In the genomic region with DNA sequence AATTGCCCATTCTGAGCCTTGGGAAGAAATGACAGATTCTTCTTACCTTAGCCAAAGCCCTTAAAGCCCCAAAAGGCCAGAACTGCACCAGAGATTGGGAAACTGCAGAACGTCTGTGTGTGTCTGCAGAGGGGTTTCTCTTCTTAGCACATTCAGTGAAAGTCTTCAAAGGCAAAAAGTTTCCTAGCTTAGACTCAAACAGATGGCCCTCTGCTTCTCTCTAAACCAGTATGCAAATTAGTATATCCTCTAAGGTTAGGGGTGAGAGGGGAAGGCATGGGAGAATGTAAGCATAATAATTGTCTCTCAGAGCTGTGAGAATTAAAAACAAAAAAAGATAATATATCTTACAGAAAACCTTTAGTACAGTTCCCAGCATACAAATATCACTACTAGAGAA, we compare ENCODE assay signal across 1 cellular context.
TF ChIP-seq lines count a peak whose summit lies in the region.

No MANE protein-coding gene starts in this region.

TF ChIP-seq in H1, 55 proteins besides CTCF, POLR2A, EP300 and RAD21 (continued from another document):
- TF ChIP-seq EGR1 (IDR thresholded peaks at IDR 0.05; ENCODE audit: borderline replicate concordance, low read depth, low read length), result no peak
- TF ChIP-seq POLR2AphosphoS5 (IDR thresholded peaks at IDR 0.05; ENCODE audit: low read depth, low read length), result no peak
- no peak for TF ChIP-seq ZNF274 (IDR thresholded peaks at IDR 0.05; ENCODE audit: borderline replicate concordance, extremely low read depth, low read length)
- TF ChIP-seq KDM5A (IDR thresholded peaks at IDR 0.05; ENCODE audit: low read length), result no peak
- TF ChIP-seq, protein P1, sequence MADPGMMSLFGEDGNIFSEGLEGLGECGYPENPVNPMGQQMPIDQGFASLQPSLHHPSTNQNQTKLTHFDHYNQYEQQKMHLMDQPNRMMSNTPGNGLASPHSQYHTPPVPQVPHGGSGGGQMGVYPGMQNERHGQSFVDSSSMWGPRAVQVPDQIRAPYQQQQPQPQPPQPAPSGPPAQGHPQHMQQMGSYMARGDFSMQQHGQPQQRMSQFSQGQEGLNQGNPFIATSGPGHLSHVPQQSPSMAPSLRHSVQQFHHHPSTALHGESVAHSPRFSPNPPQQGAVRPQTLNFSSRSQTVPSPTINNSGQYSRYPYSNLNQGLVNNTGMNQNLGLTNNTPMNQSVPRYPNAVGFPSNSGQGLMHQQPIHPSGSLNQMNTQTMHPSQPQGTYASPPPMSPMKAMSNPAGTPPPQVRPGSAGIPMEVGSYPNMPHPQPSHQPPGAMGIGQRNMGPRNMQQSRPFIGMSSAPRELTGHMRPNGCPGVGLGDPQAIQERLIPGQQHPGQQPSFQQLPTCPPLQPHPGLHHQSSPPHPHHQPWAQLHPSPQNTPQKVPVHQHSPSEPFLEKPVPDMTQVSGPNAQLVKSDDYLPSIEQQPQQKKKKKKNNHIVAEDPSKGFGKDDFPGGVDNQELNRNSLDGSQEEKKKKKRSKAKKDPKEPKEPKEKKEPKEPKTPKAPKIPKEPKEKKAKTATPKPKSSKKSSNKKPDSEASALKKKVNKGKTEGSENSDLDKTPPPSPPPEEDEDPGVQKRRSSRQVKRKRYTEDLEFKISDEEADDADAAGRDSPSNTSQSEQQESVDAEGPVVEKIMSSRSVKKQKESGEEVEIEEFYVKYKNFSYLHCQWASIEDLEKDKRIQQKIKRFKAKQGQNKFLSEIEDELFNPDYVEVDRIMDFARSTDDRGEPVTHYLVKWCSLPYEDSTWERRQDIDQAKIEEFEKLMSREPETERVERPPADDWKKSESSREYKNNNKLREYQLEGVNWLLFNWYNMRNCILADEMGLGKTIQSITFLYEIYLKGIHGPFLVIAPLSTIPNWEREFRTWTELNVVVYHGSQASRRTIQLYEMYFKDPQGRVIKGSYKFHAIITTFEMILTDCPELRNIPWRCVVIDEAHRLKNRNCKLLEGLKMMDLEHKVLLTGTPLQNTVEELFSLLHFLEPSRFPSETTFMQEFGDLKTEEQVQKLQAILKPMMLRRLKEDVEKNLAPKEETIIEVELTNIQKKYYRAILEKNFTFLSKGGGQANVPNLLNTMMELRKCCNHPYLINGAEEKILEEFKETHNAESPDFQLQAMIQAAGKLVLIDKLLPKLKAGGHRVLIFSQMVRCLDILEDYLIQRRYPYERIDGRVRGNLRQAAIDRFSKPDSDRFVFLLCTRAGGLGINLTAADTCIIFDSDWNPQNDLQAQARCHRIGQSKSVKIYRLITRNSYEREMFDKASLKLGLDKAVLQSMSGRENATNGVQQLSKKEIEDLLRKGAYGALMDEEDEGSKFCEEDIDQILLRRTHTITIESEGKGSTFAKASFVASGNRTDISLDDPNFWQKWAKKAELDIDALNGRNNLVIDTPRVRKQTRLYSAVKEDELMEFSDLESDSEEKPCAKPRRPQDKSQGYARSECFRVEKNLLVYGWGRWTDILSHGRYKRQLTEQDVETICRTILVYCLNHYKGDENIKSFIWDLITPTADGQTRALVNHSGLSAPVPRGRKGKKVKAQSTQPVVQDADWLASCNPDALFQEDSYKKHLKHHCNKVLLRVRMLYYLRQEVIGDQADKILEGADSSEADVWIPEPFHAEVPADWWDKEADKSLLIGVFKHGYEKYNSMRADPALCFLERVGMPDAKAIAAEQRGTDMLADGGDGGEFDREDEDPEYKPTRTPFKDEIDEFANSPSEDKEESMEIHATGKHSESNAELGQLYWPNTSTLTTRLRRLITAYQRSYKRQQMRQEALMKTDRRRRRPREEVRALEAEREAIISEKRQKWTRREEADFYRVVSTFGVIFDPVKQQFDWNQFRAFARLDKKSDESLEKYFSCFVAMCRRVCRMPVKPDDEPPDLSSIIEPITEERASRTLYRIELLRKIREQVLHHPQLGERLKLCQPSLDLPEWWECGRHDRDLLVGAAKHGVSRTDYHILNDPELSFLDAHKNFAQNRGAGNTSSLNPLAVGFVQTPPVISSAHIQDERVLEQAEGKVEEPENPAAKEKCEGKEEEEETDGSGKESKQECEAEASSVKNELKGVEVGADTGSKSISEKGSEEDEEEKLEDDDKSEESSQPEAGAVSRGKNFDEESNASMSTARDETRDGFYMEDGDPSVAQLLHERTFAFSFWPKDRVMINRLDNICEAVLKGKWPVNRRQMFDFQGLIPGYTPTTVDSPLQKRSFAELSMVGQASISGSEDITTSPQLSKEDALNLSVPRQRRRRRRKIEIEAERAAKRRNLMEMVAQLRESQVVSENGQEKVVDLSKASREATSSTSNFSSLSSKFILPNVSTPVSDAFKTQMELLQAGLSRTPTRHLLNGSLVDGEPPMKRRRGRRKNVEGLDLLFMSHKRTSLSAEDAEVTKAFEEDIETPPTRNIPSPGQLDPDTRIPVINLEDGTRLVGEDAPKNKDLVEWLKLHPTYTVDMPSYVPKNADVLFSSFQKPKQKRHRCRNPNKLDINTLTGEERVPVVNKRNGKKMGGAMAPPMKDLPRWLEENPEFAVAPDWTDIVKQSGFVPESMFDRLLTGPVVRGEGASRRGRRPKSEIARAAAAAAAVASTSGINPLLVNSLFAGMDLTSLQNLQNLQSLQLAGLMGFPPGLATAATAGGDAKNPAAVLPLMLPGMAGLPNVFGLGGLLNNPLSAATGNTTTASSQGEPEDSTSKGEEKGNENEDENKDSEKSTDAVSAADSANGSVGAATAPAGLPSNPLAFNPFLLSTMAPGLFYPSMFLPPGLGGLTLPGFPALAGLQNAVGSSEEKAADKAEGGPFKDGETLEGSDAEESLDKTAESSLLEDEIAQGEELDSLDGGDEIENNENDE (IDR thresholded peaks at IDR 0.05; ENCODE audit: insufficient replicate concordance, low read length), result no peak
- TF ChIP-seq CHD2 (IDR thresholded peaks at IDR 0.05; ENCODE audit: low read length), result no peak
- no peak for TF ChIP-seq TAF7 (optimal IDR thresholded peaks at IDR 0.05; ENCODE audit: borderline replicate concordance, low read depth, low read length)
- no peak for TF ChIP-seq BACH1 (IDR thresholded peaks at IDR 0.05; ENCODE audit: low read length)
- TF ChIP-seq KDM4A (IDR thresholded peaks at IDR 0.05; ENCODE audit: low read depth, low read length, severe bottlenecking), result no peak
- no peak for TF ChIP-seq HDAC6 (IDR thresholded peaks at IDR 0.05; ENCODE audit: low read depth, low read length)
- no peak for TF ChIP-seq RXRA (IDR thresholded peaks at IDR 0.05; ENCODE audit: insufficient read depth, low read depth, low read length)
- no peak for TF ChIP-seq PHF8 (conservative IDR thresholded peaks at IDR 0.05; ENCODE audit: low read depth, low read length)
- no peak for TF ChIP-seq SUZ12 (IDR thresholded peaks at IDR 0.05; ENCODE audit: low read length)
